ENCODE assay signal across 8 cellular contexts in the genomic region with DNA sequence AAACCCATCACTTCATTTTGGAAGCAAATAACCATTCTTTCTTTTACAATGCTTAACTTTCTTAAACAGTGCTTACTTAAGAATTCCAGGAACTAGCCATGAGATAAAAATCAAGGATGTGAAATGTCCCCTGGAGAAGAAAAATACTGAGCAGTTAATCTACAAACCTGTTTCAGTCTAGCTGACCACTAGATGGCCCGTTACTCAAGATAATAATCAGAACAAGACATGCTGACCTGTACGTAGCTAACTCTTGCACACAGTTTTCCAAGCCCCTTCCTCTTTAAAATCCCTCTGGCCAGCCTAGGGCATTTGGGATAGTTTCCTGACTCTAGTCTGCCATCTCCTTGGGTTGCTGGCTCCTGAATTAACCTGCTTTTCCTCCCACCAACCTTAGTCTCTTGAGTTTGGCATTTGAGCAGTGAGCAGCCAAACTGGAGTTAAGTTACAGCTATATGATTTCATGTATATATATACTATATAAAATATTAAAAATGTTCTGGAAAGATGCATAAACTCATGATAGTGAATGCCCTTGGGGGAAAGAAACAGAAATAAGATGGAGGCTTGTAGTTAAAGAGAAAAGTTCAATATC. TPM values are rescaled to one million over a fixed set of nuclear protein-coding genes. Genes with fewer than 3 reads are reported as not detected.
DNase-seq lines count a peak whose midpoint lies in the region; ATAC-seq and FAIRE-seq lines count a peak whose summit lies in the region.

No MANE protein-coding gene starts in this region.

- H4K20me1 ChIP-seq in Karpas-422 (ENCODE audit: insufficient read depth, low read depth, low read length) = no peaks in the 10 kb centered on the region

- 0 out of 2 replicates have a peak overlapping the region, but pooled peaks have one; percentile 35 for H3K9ac ChIP-seq in Karpas-422 (ENCODE audit: low read length)

- H3K9me3 ChIP-seq in Karpas-422 (ENCODE audit: low read length) = no peaks in the 10 kb centered on the region
- H3K9me3 ChIP-seq in small intestine (ENCODE audit: control insufficient read depth, low read depth) = no peaks in the 10 kb centered on the region

- peak; percentile 69 for DNase-seq in ELR (ENCODE audit: low read depth)
- DNase-seq in Karpas-422 = peak; percentile 71
- peak; percentile 60 for DNase-seq in SK-N-DZ (ENCODE audit: low spot score)
- DNase-seq in foreskin melanocyte = peak; percentile 40
- DNase-seq in small intestine = peak; percentile 43
- DNase-seq in GOT3 (lab: John Stamatoyannopoulos, UW) = no peak
- no peak for DNase-seq in activated CD8-positive, alpha-beta memory T cell treated with anti-CD3 and anti-CD28 coated beads for 24 hours

- no peak for FAIRE-seq in small intestine (lab: Jason Lieb, UNC)

- H3K4me1 ChIP-seq in Karpas-422 (ENCODE audit: low read length) = peaks cover 15% of the 10 kb centered on the region
- no peaks in the 10 kb centered on the region for H3K4me1 ChIP-seq in small intestine (ENCODE audit: control insufficient read depth in 2 of 2, insufficient read depth in 1 of 2, low read depth in 1 of 2, low read length in 1 of 2)

- no peak overlapping the region for H3K27ac ChIP-seq in Karpas-422 (ENCODE audit: low read length)
- no peak overlapping the region for H3K27ac ChIP-seq in small intestine (ENCODE audit: low read depth in 1 of 2, low read length in 1 of 2)

- no peak overlapping the region for H3K4me3 ChIP-seq in Karpas-422 (ENCODE audit: low read length)
- no peak overlapping the region for H3K4me3 ChIP-seq in small intestine (ENCODE audit: low read depth in 1 of 2, low read length in 2 of 2)

- no peak overlapping the region for H3K4me2 ChIP-seq in Karpas-422 (ENCODE audit: low read depth, low read length, poor library complexity, severe bottlenecking)

- H2AFZ ChIP-seq in Karpas-422 (ENCODE audit: low read length) = peak overlapping the region; percentile 85

- H3K36me3 ChIP-seq in Karpas-422 (ENCODE audit: insufficient read depth, low read length) = no peaks in the 10 kb centered on the region
- peaks cover 0 to 2% of the 10 kb centered on the region in 2 donors for H3K36me3 ChIP-seq in small intestine (ENCODE audit: control insufficient read depth in 2 of 2, insufficient read depth in 2 of 2, low read length in 2 of 2)

- H3K9me2 ChIP-seq in Karpas-422 (replicated peaks; ENCODE audit: insufficient read depth, low read length) = no peaks in the 10 kb centered on the region

- no peaks in the 10 kb centered on the region for H3K27me3 ChIP-seq in Karpas-422 (ENCODE audit: low read length)
- H3K27me3 ChIP-seq in small intestine (ENCODE audit: control insufficient read depth in 2 of 2, insufficient read depth in 2 of 2, low read length in 2 of 2) = no peaks in the 10 kb centered on the region

- 23 to 36% (median 23%) methylated on average over 2 of the region's 2 CpGs for WGBS in small intestine, 3 donors

- H3K79me2 ChIP-seq in Karpas-422 (ENCODE audit: low read length) = no peaks in the 10 kb centered on the region

- no peak for ATAC-seq in GM18502 (IDR thresholded peaks at IDR 0.05; ENCODE audit: poor library complexity, unreplicated experiment)

RNA-seq across cellular contexts. Expression of a gene that starts 59.3 kb away (rescaled TPM):
- 18.8 and 23.8 TPM in 2 replicates for total RNA-seq in Karpas-422 (2014; rRNA removed; shearing (Covaris generic); ENCODE audit: low replicate concordance)
- 0.73 and 0.99 TPM in 2 replicates for polyA plus RNA-seq in SK-N-DZ (2014; cell fraction: cytosol; rRNA removed)
- 2.5 and 4.3 TPM in 2 replicates for polyA plus RNA-seq in SK-N-DZ (2014; cell fraction: nucleus; rRNA removed)
- 1 to 10 TPM; 1.1 to 2.8 (median 1.1) TPM for polyA plus RNA-seq in small intestine

Comparison
In these comparisons a context has a peak if more than half of its experiments do, and no peak if none do; other contexts are left out.
1. DNase-seq: peak in ELR (single experiment), Karpas-422 (single experiment), SK-N-DZ (single experiment), foreskin melanocyte (single experiment) and small intestine (single experiment); none in GOT3 (single experiment) and activated CD8-positive, alpha-beta memory T cell treated with anti-CD3 and anti-CD28 coated beads for 24 hours (single experiment).